In the genomic region with DNA sequence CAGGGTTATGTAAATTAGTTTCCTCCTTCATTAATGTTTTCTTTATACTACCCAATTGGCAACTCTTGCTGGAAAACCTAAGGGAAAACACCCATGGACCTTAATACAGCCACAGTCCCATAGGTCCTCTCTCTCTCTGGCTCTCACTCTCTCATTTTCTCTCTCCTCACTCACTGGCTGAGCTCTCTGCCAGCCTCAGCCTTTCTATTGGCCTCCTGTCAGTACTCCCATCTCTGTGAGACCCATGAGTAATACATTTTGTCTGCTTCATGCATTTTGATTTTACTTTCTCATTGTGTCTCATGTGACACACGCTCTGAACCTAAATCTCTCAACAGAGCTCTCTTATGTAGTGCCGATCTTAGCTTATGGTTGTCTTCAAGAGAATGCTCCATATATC, we compare ENCODE assay signal across 18 cellular contexts.
"Had no signal": no experiment of that assay in that cellular context is flagged by ENCODE, and none has a peak within 500 bp of the region (broad histone marks: within the 10 kb centered on the region; RNA-seq: fewer than 3 reads in every experiment).

No MANE protein-coding gene starts in this region.

- H3K4me3 Mint-ChIP-seq: activated CD4-positive, alpha-beta T cell treated with anti-CD3 and anti-CD28 coated beads, Interleukin-2, amount 10 ng/mL, durations not matched to agents 7 days and 5 days; activated CD8-positive, alpha-beta T cell treated with anti-CD3 and anti-CD28 coated beads, Interleukin-2, amount 10 ng/mL, durations not matched to agents 7 days and 5 days; activated T-cell treated with anti-CD3 and anti-CD28 coated beads, Interleukin-2, amount 50 U/mL, for 24 hours; immature natural killer cell; naive thymus-derived CD8-positive, alpha-beta T cell; stimulated activated naive CD8-positive, alpha-beta T cell treated with anti-CD3 and anti-CD28 coated beads, Interleukin-15, Interleukin-2, amounts not matched to agents 100 ng/mL and 50 ng/mL, for 24 hours; type B pancreatic cell had no signal

- H3K4me3 ChIP-seq: pancreas, sigmoid colon, suprapubic skin had no signal

- H3K36me3 Mint-ChIP-seq: immature natural killer cell; naive thymus-derived CD8-positive, alpha-beta T cell; type B pancreatic cell had no signal

- H3K27ac Mint-ChIP-seq: activated CD4-positive, alpha-beta T cell treated with anti-CD3 and anti-CD28 coated beads, Interleukin-2, amount 10 ng/mL, durations not matched to agents 7 days and 5 days; activated CD8-positive, alpha-beta T cell treated with anti-CD3 and anti-CD28 coated beads, Interleukin-2, amount 10 ng/mL, durations not matched to agents 7 days and 5 days; activated T-cell treated with anti-CD3 and anti-CD28 coated beads, Interleukin-2, amount 50 U/mL, for 24 hours; immature natural killer cell; naive thymus-derived CD8-positive, alpha-beta T cell; stimulated activated naive CD8-positive, alpha-beta T cell treated with anti-CD3 and anti-CD28 coated beads, Interleukin-15, Interleukin-2, amounts not matched to agents 100 ng/mL and 50 ng/mL, for 24 hours; type B pancreatic cell had no signal

- H3K27me3 Mint-ChIP-seq: activated CD4-positive, alpha-beta T cell treated with anti-CD3 and anti-CD28 coated beads, Interleukin-2, amount 10 ng/mL, durations not matched to agents 7 days and 5 days; activated T-cell treated with anti-CD3 and anti-CD28 coated beads, Interleukin-2, amount 50 U/mL, for 24 hours; naive thymus-derived CD8-positive, alpha-beta T cell; stimulated activated naive CD8-positive, alpha-beta T cell treated with anti-CD3 and anti-CD28 coated beads, Interleukin-15, Interleukin-2, amounts not matched to agents 100 ng/mL and 50 ng/mL, for 24 hours; type B pancreatic cell had no signal

- H3K9me3 Mint-ChIP-seq: type B pancreatic cell had no signal

- H3K36me3 ChIP-seq: neutrophil, pancreas, sigmoid colon, suprapubic skin had no signal

- H3K27me3 ChIP-seq: neutrophil, pancreas, sigmoid colon, suprapubic skin had no signal

- H3K4me1 ChIP-seq: pancreas, sigmoid colon, suprapubic skin had no signal

- H3K27ac ChIP-seq: neutrophil, pancreas, sigmoid colon, suprapubic skin had no signal

- ATAC-seq: activated CD8-positive, alpha-beta T cell treated with anti-CD3 and anti-CD28 coated beads, Interleukin-2, amount 10 ng/mL, durations not matched to agents 7 days and 5 days; esophagus mucosa; naive thymus-derived CD8-positive, alpha-beta T cell; pancreas had no signal

- H3K9me3 ChIP-seq: neutrophil, pancreas, sigmoid colon, suprapubic skin had no signal

- DNase-seq: activated CD4-positive, alpha-beta T cell treated with anti-CD3 and anti-CD28 coated beads, Interleukin-2, amount 10 ng/mL, durations not matched to agents 7 days and 5 days; activated CD8-positive, alpha-beta T cell treated with anti-CD3 and anti-CD28 coated beads, Interleukin-2, amount 10 ng/mL, durations not matched to agents 7 days and 5 days; activated naive CD4-positive, alpha-beta T cell treated with anti-CD3 and anti-CD28 coated beads, Interleukin-2, amount 50 U/mL, for 16 hours; activated T-cell treated with anti-CD3 and anti-CD28 coated beads, Interleukin-2, amount 50 U/mL, for 24 hours; effector CD4-positive, alpha-beta T cell; immature natural killer cell; kidney glomerular epithelial cell; mesendoderm; naive thymus-derived CD8-positive, alpha-beta T cell; pancreas; sigmoid colon; stimulated activated CD4-positive, alpha-beta T cell treated with anti-CD3 and anti-CD28 coated beads, Interleukin-2, amount 100 ng/mL, for 24 hours; T1000 had no signal
